ENCODE assay signal across 13 cellular contexts in genomic region chr5:61200582-61201155, GRCh38. TPM values are rescaled to one million over a fixed set of nuclear protein-coding genes. Genes with fewer than 3 reads are reported as not detected.
DNase-seq lines count a peak whose midpoint lies in the region; ATAC-seq, FAIRE-seq and TF ChIP-seq lines count a peak whose summit lies in the region.
"Had no signal": no experiment of that assay in that cellular context is flagged by ENCODE, and none has a peak within 500 bp of the region (broad histone marks: within the 10 kb centered on the region; RNA-seq: fewer than 3 reads in every experiment).

No MANE protein-coding gene starts in this region.

- peaks cover 5% of the 10 kb centered on the region for H3K36me3 Mint-ChIP-seq in astrocyte (ENCODE audit: low read depth, unreplicated experiment)

- no peak for TF ChIP-seq CTCF in heart right ventricle (IDR thresholded peaks at IDR 0.05)
- TF ChIP-seq CTCF in astrocyte (IDR thresholded peaks at IDR 0.05; ENCODE audit: insufficient read depth, low read depth, low read length) = no peak
- TF ChIP-seq CTCF in left ventricle myocardium inferior (IDR thresholded peaks at IDR 0.05; ENCODE audit: borderline replicate concordance) = no peak

- H3K27ac Mint-ChIP-seq in astrocyte (ENCODE audit: unreplicated experiment) = no peak overlapping the region
- H3K27ac Mint-ChIP-seq: activated naive CD4-positive, alpha-beta T cell treated with anti-CD3 and anti-CD28 coated beads, Interleukin-2, amount 50 U/mL, for 24 hours; naive thymus-derived CD8-positive, alpha-beta T cell had no signal

- no peaks in the 10 kb centered on the region for H4K20me1 ChIP-seq in astrocyte (ENCODE audit: insufficient read depth, low read length)

- H3K27ac ChIP-seq in heart right ventricle (no peak overlapping the region), astrocyte (ENCODE audit: low read depth, low read length) (no peak overlapping the region), left ventricle myocardium inferior (replicated peaks) (no peak overlapping the region)
- H3K27ac ChIP-seq: tibial nerve had no signal

- H3K9me3 ChIP-seq in heart right ventricle (peaks cover 0 to 23% (median 0%) of the 10 kb centered on the region in 11 donors), astrocyte (ENCODE audit: insufficient read depth, low read depth, low read length) (no peaks in the 10 kb centered on the region), left ventricle myocardium inferior (replicated peaks) (peaks cover 18% of the 10 kb centered on the region)

- no peak overlapping the region for H3K4me3 Mint-ChIP-seq in astrocyte (ENCODE audit: unreplicated experiment)
- H3K4me3 Mint-ChIP-seq: activated naive CD4-positive, alpha-beta T cell treated with anti-CD3 and anti-CD28 coated beads, Interleukin-2, amount 50 U/mL, for 24 hours; naive thymus-derived CD8-positive, alpha-beta T cell had no signal

- no peak for ATAC-seq in Right ventricle myocardium inferior
- no peak for ATAC-seq in heart right ventricle
- ATAC-seq in HG02981 (IDR thresholded peaks at IDR 0.05; ENCODE audit: unreplicated experiment) = peak; percentile 54
- ATAC-seq: naive thymus-derived CD8-positive, alpha-beta T cell had no signal

- H3K4me3 ChIP-seq in heart right ventricle (no peak overlapping the region), astrocyte (ENCODE audit: insufficient read depth, low read depth, low read length) (no peak overlapping the region), left ventricle myocardium inferior (no peak overlapping the region)
- H3K4me3 ChIP-seq: tibial nerve had no signal

- H3K27me3 ChIP-seq in heart right ventricle = no peaks in the 10 kb centered on the region
- H3K27me3 ChIP-seq in astrocyte (ENCODE audit: insufficient read depth, low read length) = no peaks in the 10 kb centered on the region
- H3K27me3 ChIP-seq in left ventricle myocardium inferior (ENCODE audit: low read depth) = no peaks in the 10 kb centered on the region
- H3K27me3 ChIP-seq: tibial nerve had no signal

- no peak overlapping the region for H3K9ac ChIP-seq in astrocyte (ENCODE audit: low read length)

- TF ChIP-seq POLR2A in H54 (IDR thresholded peaks at IDR 0.05; ENCODE audit: low read depth, low read length) = no peak

- peaks cover 5% of the 10 kb centered on the region for H3K4me1 Mint-ChIP-seq in astrocyte (ENCODE audit: low read depth, unreplicated experiment)
- H3K4me1 Mint-ChIP-seq: activated naive CD4-positive, alpha-beta T cell treated with anti-CD3 and anti-CD28 coated beads, Interleukin-2, amount 50 U/mL, for 24 hours; naive thymus-derived CD8-positive, alpha-beta T cell had no signal

- H3K4me2 ChIP-seq in astrocyte (ENCODE audit: low read length) = no peak overlapping the region

- intact Hi-C loops in Right ventricle myocardium inferior (cut with DNase I) = no loop called here
- intact Hi-C loops in heart right ventricle (cut with DNase I) = no loop called here
- intact Hi-C loops in left ventricle myocardium inferior (cut with micrococcal nuclease) = no loop called here

- 76 to 82% methylated on average over 8 of the region's 8 CpGs for WGBS in heart right ventricle, 2 donors

- DNase-seq in Right ventricle myocardium inferior (ENCODE audit: missing footprints) (peak; percentile 59), heart right ventricle (no peak), astrocyte (ENCODE audit: low read depth) (peak; percentile 10), OCI-M1 (lab: John Stamatoyannopoulos, UW) (no peak), left ventricle myocardium inferior (no peak), H54 (ENCODE audit: insufficient read length, low spot score) (no peak)
- DNase-seq in activated CD4-positive, alpha-beta T cell treated with anti-CD3 and anti-CD28 coated beads for 1 hour = no peak
- DNase-seq: activated CD4-positive, alpha-beta T cell treated with anti-CD3 and anti-CD28 coated beads, Interleukin-2, amount 50 U/mL, for 4 hours; naive thymus-derived CD8-positive, alpha-beta T cell; NCI-H2107 had no signal

- no peaks in the 10 kb centered on the region for H3K4me1 ChIP-seq in heart right ventricle
- no peaks in the 10 kb centered on the region for H3K4me1 ChIP-seq in astrocyte (ENCODE audit: insufficient read depth, low read length)
- no peaks in the 10 kb centered on the region for H3K4me1 ChIP-seq in left ventricle myocardium inferior
- H3K4me1 ChIP-seq: tibial nerve had no signal

- no peaks in the 10 kb centered on the region for H3K27me3 Mint-ChIP-seq in astrocyte (ENCODE audit: low read depth, unreplicated experiment)

- FAIRE-seq in astrocyte (lab: Jason Lieb, UNC) (no peak), H54 (lab: Jason Lieb, UNC) (no peak)

- peaks cover 28% of the 10 kb centered on the region for H3K9me3 Mint-ChIP-seq in astrocyte (ENCODE audit: unreplicated experiment)

- no peaks in the 10 kb centered on the region for H3K36me3 ChIP-seq in heart right ventricle
- H3K36me3 ChIP-seq in astrocyte (ENCODE audit: insufficient read depth, low read length) = no peaks in the 10 kb centered on the region
- H3K36me3 ChIP-seq in left ventricle myocardium inferior = no peaks in the 10 kb centered on the region

- no peaks in the 10 kb centered on the region for H3K79me2 ChIP-seq in astrocyte (ENCODE audit: insufficient read depth, low read length)

- H2AFZ ChIP-seq in astrocyte (ENCODE audit: low read depth, low read length) = no peak overlapping the region

RNA-seq across cellular contexts. Expression of gene SMIM15, which starts 38.4 kb away (rescaled TPM):
- total RNA-seq in Right ventricle myocardium inferior (24.1 TPM), heart right ventricle (10 to 100 TPM; 18.8 to 26.1 (median 22.6) TPM), astrocyte (83.3 and 86.6 TPM in 2 replicates), left ventricle myocardium inferior (23.3 TPM)
- 10 to 100 TPM; 16.5 to 16.9 TPM for polyA plus RNA-seq in heart right ventricle

Comparison
In these comparisons a context has a peak if more than half of its experiments do, and no peak if none do; other contexts are left out.
1. DNase-seq: peak in Right ventricle myocardium inferior (single experiment) and astrocyte (single experiment); none in heart right ventricle (0 of 2), activated CD4-positive, alpha-beta T cell treated with anti-CD3 and anti-CD28 coated beads for 1 hour (single experiment), OCI-M1 (single experiment), left ventricle myocardium inferior (single experiment) and H54 (single experiment).